In genomic region chr6:147384029-147384428, GRCh38 we compare ENCODE assay signal across 20 cellular contexts.
A peak's percentile ranks its signal among the peaks of the same experiment; 100 is the strongest.
DNase-seq lines count a peak whose midpoint lies in the region; ATAC-seq and TF ChIP-seq lines count a peak whose summit lies in the region.
"Had no signal": no experiment of that assay in that cellular context is flagged by ENCODE, and none has a peak within 500 bp of the region (broad histone marks: within the 10 kb centered on the region; RNA-seq: fewer than 3 reads in every experiment).

No MANE protein-coding gene starts in this region.

- DNase-seq in activated naive CD4-positive, alpha-beta T cell treated with anti-CD3 and anti-CD28 coated beads, Interleukin-2, amount 50 U/mL, for 72 hours (ENCODE audit: low spot score in 2 of 2), result no peak
- DNase-seq in activated naive CD4-positive, alpha-beta T cell treated with anti-CD3 and anti-CD28 coated beads, Interleukin-2, amount 50 U/mL, for 16 hours, result no peak
- no peak for DNase-seq in stimulated activated naive CD8-positive, alpha-beta T cell treated with anti-CD3 and anti-CD28 coated beads, Interleukin-15, amount 100 ng/mL, for 72 hours
- no peak for DNase-seq in neural progenitor cell (ENCODE audit: low spot score)
- DNase-seq in brain microvascular endothelial cell, result no peak
- DNase-seq: activated CD4-positive, alpha-beta T cell treated with anti-CD3 and anti-CD28 coated beads, Interleukin-2, amount 50 U/mL, for 4 hours; COR-L47; IMR-90; MV-4-11; NCI-H2081 treated with DMSO at 0.1 percent for 48 hours; NCI-H526; PC-9; SK-N-SH; stimulated activated CD4-positive, alpha-beta T cell treated with anti-CD3 and anti-CD28 coated beads, Interleukin-12 subunit alpha, Interleukin-12 subunit beta, amount 100 ng/mL, for 4 hours had no signal

- no peak overlapping the region for H3K9ac ChIP-seq in neural progenitor cell
- H3K9ac ChIP-seq: SK-N-SH had no signal

- H3K27me3 ChIP-seq in neural progenitor cell (no peaks in the 10 kb centered on the region), brain microvascular endothelial cell (replicated peaks) (no peaks in the 10 kb centered on the region)
- H3K27me3 ChIP-seq: vagina had no signal

- H3F3A ChIP-seq in neural progenitor cell (ENCODE audit: low read depth), result no peaks in the 10 kb centered on the region

- peak; percentile 41 to 88 for ATAC-seq in activated naive CD4-positive, alpha-beta T cell treated with anti-CD3 and anti-CD28 coated beads, Interleukin-2, amount 50 U/mL, for 72 hours
- peak; percentile 70 for ATAC-seq in GM21717 (IDR thresholded peaks at IDR 0.05; ENCODE audit: unreplicated experiment)
- ATAC-seq in HG03378 (IDR thresholded peaks at IDR 0.05; ENCODE audit: unreplicated experiment), result peak; percentile 55
- ATAC-seq in stimulated activated naive CD8-positive, alpha-beta T cell treated with anti-CD3 and anti-CD28 coated beads, Interleukin-15, amount 100 ng/mL, for 72 hours, result peak; percentile 89
- no peak for ATAC-seq in HG03135 (IDR thresholded peaks at IDR 0.05; ENCODE audit: unreplicated experiment)

- H3K4me2 ChIP-seq in neural progenitor cell, result no peak overlapping the region
- H3K4me2 ChIP-seq: PC-9, SK-N-SH had no signal

- no peaks in the 10 kb centered on the region for H3K27me3 Mint-ChIP-seq in stimulated activated naive CD8-positive, alpha-beta T cell treated with anti-CD3 and anti-CD28 coated beads, Interleukin-15, amount 100 ng/mL, for 72 hours
- H3K27me3 Mint-ChIP-seq in neural progenitor cell (ENCODE audit: insufficient read depth, low read depth), result no peaks in the 10 kb centered on the region
- H3K27me3 Mint-ChIP-seq: natural killer cell treated with Interleukin-12 subunit alpha and Interleukin-12 subunit beta and Interleukin-15 and Interleukin-18, amount 100 ng/mL, for 72 hours had no signal

- H3K36me3 Mint-ChIP-seq in activated naive CD4-positive, alpha-beta T cell treated with anti-CD3 and anti-CD28 coated beads, Interleukin-2, amount 50 U/mL, for 72 hours, result peaks cover 13 to 30% of the 10 kb centered on the region in 2 donors
- H3K36me3 Mint-ChIP-seq in neural progenitor cell, result peaks cover 28% of the 10 kb centered on the region

- no peaks in the 10 kb centered on the region for H3K9me3 ChIP-seq in neural progenitor cell (ENCODE audit: low read depth)
- H3K9me3 ChIP-seq: vagina had no signal

- H3K9me3 Mint-ChIP-seq in activated naive CD4-positive, alpha-beta T cell treated with anti-CD3 and anti-CD28 coated beads, Interleukin-2, amount 50 U/mL, for 72 hours, result peaks cover 3% of the 10 kb centered on the region in 2 donors
- peaks cover 5 to 9% of the 10 kb centered on the region in 2 donors for H3K9me3 Mint-ChIP-seq in stimulated activated naive CD8-positive, alpha-beta T cell treated with anti-CD3 and anti-CD28 coated beads, Interleukin-15, amount 100 ng/mL, for 72 hours
- H3K9me3 Mint-ChIP-seq in neural progenitor cell, result peaks cover 8% of the 10 kb centered on the region
- H3K9me3 Mint-ChIP-seq: natural killer cell treated with Interleukin-12 subunit alpha and Interleukin-12 subunit beta and Interleukin-15 and Interleukin-18, amount 100 ng/mL, for 72 hours had no signal

- H3K27ac ChIP-seq in neural progenitor cell, result no peak overlapping the region
- H3K27ac ChIP-seq in brain microvascular endothelial cell, result no peak overlapping the region
- H3K27ac ChIP-seq: coronary artery, PC-9, vagina had no signal

- H4K20me1 ChIP-seq in neural progenitor cell (ENCODE audit: low read depth), result no peaks in the 10 kb centered on the region

- H2AFZ ChIP-seq in neural progenitor cell (replicated peaks), result no peak overlapping the region
- H2AFZ ChIP-seq: PC-9 had no signal

- H3K36me3 ChIP-seq in neural progenitor cell (peaks cover 2% of the 10 kb centered on the region), brain microvascular endothelial cell (replicated peaks) (peaks cover 13% of the 10 kb centered on the region)

- no peak overlapping the region for H3K27ac Mint-ChIP-seq in activated naive CD4-positive, alpha-beta T cell treated with anti-CD3 and anti-CD28 coated beads, Interleukin-2, amount 50 U/mL, for 72 hours
- no peak overlapping the region for H3K27ac Mint-ChIP-seq in stimulated activated naive CD8-positive, alpha-beta T cell treated with anti-CD3 and anti-CD28 coated beads, Interleukin-15, amount 100 ng/mL, for 72 hours
- no peak overlapping the region for H3K27ac Mint-ChIP-seq in neural progenitor cell

- TF ChIP-seq CTCF in neural progenitor cell (IDR thresholded peaks at IDR 0.05) (no peak), brain microvascular endothelial cell (IDR thresholded peaks at IDR 0.05; ENCODE audit: low read depth, low read length, missing control alignments) (no peak)

- in situ Hi-C loops in brain microvascular endothelial cell (cut with HindIII; ENCODE audit: low pct_ligation_motif_present, low sequenced_read_pairs), result no loop called here

- no peaks in the 10 kb centered on the region for H3K79me2 ChIP-seq in neural progenitor cell (ENCODE audit: low read depth)

- peaks cover 7% of the 10 kb centered on the region for H3K4me1 Mint-ChIP-seq in stimulated activated naive CD8-positive, alpha-beta T cell treated with anti-CD3 and anti-CD28 coated beads, Interleukin-15, amount 100 ng/mL, for 72 hours
- H3K4me1 Mint-ChIP-seq in neural progenitor cell, result no peaks in the 10 kb centered on the region

- no peaks in the 10 kb centered on the region for H3K4me1 ChIP-seq in neural progenitor cell
- H3K4me1 ChIP-seq: vagina had no signal

- H3K4me3 ChIP-seq in neural progenitor cell (no peak overlapping the region), brain microvascular endothelial cell (ENCODE audit: low read depth, low read length) (no peak overlapping the region)
- H3K4me3 ChIP-seq: coronary artery, PC-9, vagina had no signal

- H3K4me3 Mint-ChIP-seq in stimulated activated naive CD8-positive, alpha-beta T cell treated with anti-CD3 and anti-CD28 coated beads, Interleukin-15, amount 100 ng/mL, for 72 hours, result peak overlapping the region in 1 of 2 donors; percentile 50
- H3K4me3 Mint-ChIP-seq in neural progenitor cell, result no peak overlapping the region
- H3K4me3 Mint-ChIP-seq: natural killer cell treated with Interleukin-12 subunit alpha and Interleukin-12 subunit beta and Interleukin-15 and Interleukin-18, amount 100 ng/mL, for 72 hours had no signal
